Comparison of ENCODE assay signal across 12 cellular contexts in the genomic region with DNA sequence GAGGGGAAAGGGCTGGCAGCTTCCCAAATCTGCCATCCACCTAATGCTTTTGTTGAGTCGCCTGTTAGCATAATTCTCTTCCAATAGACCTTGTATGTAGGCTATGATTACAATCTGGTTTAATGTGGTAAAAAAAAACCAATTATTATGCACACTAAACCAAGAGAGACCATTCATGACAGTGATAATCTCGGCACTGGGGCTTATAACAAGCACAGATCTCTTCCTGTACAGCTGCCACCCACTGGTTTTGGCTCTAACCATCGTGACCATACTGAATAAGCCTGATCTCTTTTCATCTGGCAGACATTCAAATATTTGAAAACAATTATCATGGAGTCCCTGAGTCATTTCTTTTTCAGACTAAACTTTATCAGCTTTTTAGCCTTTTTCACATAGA. TPM values are rescaled to one million over a fixed set of nuclear protein-coding genes. Genes with fewer than 3 reads are reported as not detected.
DNase-seq lines count a peak whose midpoint lies in the region; TF ChIP-seq lines count a peak whose summit lies in the region.
"Had no signal": no experiment of that assay in that cellular context is flagged by ENCODE, and none has a peak within 500 bp of the region (broad histone marks: within the 10 kb centered on the region; RNA-seq: fewer than 3 reads in every experiment).

No MANE protein-coding gene starts in this region.

- no peaks in the 10 kb centered on the region for H3K4me1 ChIP-seq in ascending aorta
- no peaks in the 10 kb centered on the region for H3K4me1 ChIP-seq in Peyer's patch
- H3K4me1 ChIP-seq: upper lobe of left lung had no signal

- H3K36me3 ChIP-seq in ascending aorta (no peaks in the 10 kb centered on the region), Peyer's patch (no peaks in the 10 kb centered on the region)
- H3K36me3 ChIP-seq: upper lobe of left lung had no signal

- H3K27ac ChIP-seq in ascending aorta, result no peak overlapping the region
- no peak overlapping the region for H3K27ac ChIP-seq in Peyer's patch
- H3K27ac ChIP-seq in coronary artery, result no peak overlapping the region
- H3K27ac ChIP-seq: 22Rv1, upper lobe of left lung had no signal

- H3K9me3 ChIP-seq in ascending aorta, result no peaks in the 10 kb centered on the region
- H3K9me3 ChIP-seq in Peyer's patch, result no peaks in the 10 kb centered on the region
- H3K9me3 ChIP-seq: upper lobe of left lung had no signal

- DNase-seq in NCI-H510A treated with DMSO at 0.1 percent for 48 hours (lab: John Stamatoyannopoulos, UW) (peak; percentile 17), NCI-H510A (lab: John Stamatoyannopoulos, UW) (no peak), NCI-H2196 treated with DMSO at 0.1 percent for 48 hours (lab: John Stamatoyannopoulos, UW; ENCODE audit: unreplicated experiment) (peak; percentile 86), cerebellum (ENCODE audit: low spot score) (peak; percentile 19), stromal cell of bone marrow (ENCODE audit: low read depth) (peak; percentile 72), ascending aorta (ENCODE audit: low spot score in 2 of 2) (no peak), Peyer's patch (no peak), coronary artery (ENCODE audit: low spot score) (no peak)
- DNase-seq: NCI-H187 treated with DMSO at 0.1 percent for 48 hours, upper lobe of left lung had no signal

- TF ChIP-seq CTCF in ascending aorta (IDR thresholded peaks at IDR 0.05), result no peak
- TF ChIP-seq CTCF in Peyer's patch (IDR thresholded peaks at IDR 0.05), result no peak
- TF ChIP-seq CTCF in coronary artery (IDR thresholded peaks at IDR 0.05), result no peak

- no peak overlapping the region for H3K4me3 ChIP-seq in ascending aorta
- H3K4me3 ChIP-seq in Peyer's patch, result no peak overlapping the region
- H3K4me3 ChIP-seq in coronary artery, result no peak overlapping the region
- H3K4me3 ChIP-seq: lung, upper lobe of left lung had no signal

- TF ChIP-seq POLR2A in Peyer's patch (IDR thresholded peaks at IDR 0.05), result no peak

- intact Hi-C loops in ascending aorta (cut with DNase I), result no loop called here

- H3K27me3 ChIP-seq in ascending aorta (no peaks in the 10 kb centered on the region), Peyer's patch (no peaks in the 10 kb centered on the region)
- H3K27me3 ChIP-seq: upper lobe of left lung had no signal

RNA-seq across cellular contexts. Expression of a gene that starts 12.0 kb away (rescaled TPM):
- total RNA-seq in cerebellum (49.5 TPM), ascending aorta (not detected), Peyer's patch (under 1 TPM in 2 of 4 donors, not detected in 2; 0.27 to 0.83 TPM)
- total RNA-seq: upper lobe of left lung had no signal

Comparison
In these comparisons a context has a peak if more than half of its experiments do, and no peak if none do; other contexts are left out.
1. DNase-seq: peak in NCI-H510A treated with DMSO at 0.1 percent for 48 hours (single experiment), NCI-H2196 treated with DMSO at 0.1 percent for 48 hours (single experiment), cerebellum (single experiment) and stromal cell of bone marrow (single experiment); none in NCI-H510A (single experiment), ascending aorta (0 of 2), Peyer's patch (0 of 3) and coronary artery (single experiment).
2. RNA of a gene that starts 12.0 kb away (total RNA-seq): 49.5 TPM in cerebellum (single experiment); 0.27 to 0.83 TPM in Peyer's patch and not detected in ascending aorta (single experiment); every median in the first group is over 10 times any median in the second.